ENCODE assay signal across 27 cellular contexts in genomic region chr18:22667158-22667557, GRCh38.
DNase-seq lines count a peak whose midpoint lies in the region; ATAC-seq and TF ChIP-seq lines count a peak whose summit lies in the region.
"Had no signal": no experiment of that assay in that cellular context is flagged by ENCODE, and none has a peak within 500 bp of the region (broad histone marks: within the 10 kb centered on the region; RNA-seq: fewer than 3 reads in every experiment).

No MANE protein-coding gene starts in this region.

- no peak overlapping the region for H3K4me2 ChIP-seq in hepatocyte

- ATAC-seq in RWPE2 (ENCODE audit: low read depth) (no peak), HG03521 (IDR thresholded peaks at IDR 0.05; ENCODE audit: unreplicated experiment) (no peak), HG03025 (IDR thresholded peaks at IDR 0.05; ENCODE audit: low FRiP score, unreplicated experiment) (no peak)
- ATAC-seq: activated T-cell treated with anti-CD3 and anti-CD28 coated beads, Interleukin-2, amount 50 U/mL, for 72 hours; heart left ventricle; psoas muscle; Right ventricle myocardium inferior; WTC11 had no signal

- H3K4me3 ChIP-seq in RWPE2 (ENCODE audit: severe bottlenecking) = no peak overlapping the region
- no peak overlapping the region for H3K4me3 ChIP-seq in hepatocyte
- no peak overlapping the region for H3K4me3 ChIP-seq in rectal smooth muscle tissue (ENCODE audit: low read length)
- H3K4me3 ChIP-seq: A549, breast epithelium, HAP-1, heart left ventricle, psoas muscle, testis, vagina had no signal

- H3K4me1 ChIP-seq in RWPE2 (ENCODE audit: insufficient read depth, poor library complexity, severe bottlenecking) (peaks cover 14% of the 10 kb centered on the region), hepatocyte (ENCODE audit: insufficient read depth) (peaks cover 12% of the 10 kb centered on the region), rectal smooth muscle tissue (ENCODE audit: control insufficient read depth, insufficient read depth, low read length) (peaks cover 21% of the 10 kb centered on the region)
- H3K4me1 ChIP-seq: BE2C, breast epithelium, HAP-1, heart left ventricle, psoas muscle, testis, vagina had no signal

- H3K27ac Mint-ChIP-seq in Calu3 (ENCODE audit: unreplicated experiment) = peak overlapping the region; percentile 63
- H3K27ac Mint-ChIP-seq in activated CD4-positive, alpha-beta T cell treated with anti-CD3 and anti-CD28 coated beads, Interleukin-2, amount 10 ng/mL, durations not matched to agents 7 days and 5 days = no peak overlapping the region
- H3K27ac Mint-ChIP-seq: activated T-cell treated with anti-CD3 and anti-CD28 coated beads, Interleukin-2, amount 50 U/mL, for 72 hours; CD8-positive, alpha-beta memory T cell; naive B cell; WTC11 had no signal

- POLR2A ChIA-PET in activated CD4-positive, alpha-beta T cell treated with anti-CD3 and anti-CD28 coated beads, Interleukin-2, amount 10 ng/mL, durations not matched to agents 7 days and 5 days (lab: Charles Lee) = no interaction called here

- CTCF ChIA-PET in Calu3 (lab: Charles Lee) = no interaction called here
- CTCF ChIA-PET in activated CD4-positive, alpha-beta T cell treated with anti-CD3 and anti-CD28 coated beads, Interleukin-2, amount 10 ng/mL, durations not matched to agents 7 days and 5 days (lab: Charles Lee) = no interaction called here

- H3K27me3 ChIP-seq in RWPE2 (ENCODE audit: insufficient read depth, poor library complexity, severe bottlenecking) (no peaks in the 10 kb centered on the region), hepatocyte (no peaks in the 10 kb centered on the region), rectal smooth muscle tissue (ENCODE audit: control insufficient read depth, insufficient read depth, low read length) (no peaks in the 10 kb centered on the region)
- H3K27me3 ChIP-seq: BE2C, breast epithelium, heart left ventricle, neutrophil, testis, vagina had no signal

- no peak overlapping the region for H3K4me3 Mint-ChIP-seq in Calu3 (ENCODE audit: low read depth, unreplicated experiment)
- no peak overlapping the region for H3K4me3 Mint-ChIP-seq in activated CD4-positive, alpha-beta T cell treated with anti-CD3 and anti-CD28 coated beads, Interleukin-2, amount 10 ng/mL, durations not matched to agents 7 days and 5 days
- H3K4me3 Mint-ChIP-seq: activated T-cell treated with anti-CD3 and anti-CD28 coated beads, Interleukin-2, amount 50 U/mL, for 72 hours; CD8-positive, alpha-beta memory T cell; naive B cell; WTC11 had no signal

- no peaks in the 10 kb centered on the region for H3K9me2 ChIP-seq in hepatocyte (replicated peaks; ENCODE audit: insufficient read depth)

- no peaks in the 10 kb centered on the region for H4K20me1 ChIP-seq in hepatocyte (ENCODE audit: insufficient read depth, poor library complexity, severe bottlenecking)

- peaks cover 57% of the 10 kb centered on the region for H3K4me1 Mint-ChIP-seq in Calu3 (ENCODE audit: low read depth, unreplicated experiment)
- H3K4me1 Mint-ChIP-seq in activated CD4-positive, alpha-beta T cell treated with anti-CD3 and anti-CD28 coated beads, Interleukin-2, amount 10 ng/mL, durations not matched to agents 7 days and 5 days = no peaks in the 10 kb centered on the region
- H3K4me1 Mint-ChIP-seq: CD8-positive, alpha-beta memory T cell; naive B cell; WTC11 had no signal

- WGBS in hepatocyte (ENCODE audit: low lambda C conversion rate, missing lambda C conversion rate) = 58% methylated on average over 4 of the region's 4 CpGs

- DNase-seq in Calu3 (no peak), RWPE2 (ENCODE audit: low spot score) (no peak), hepatocyte (ENCODE audit: low spot score) (no peak), NCI-H2107 treated with DMSO at 0.1 percent for 48 hours (lab: John Stamatoyannopoulos, UW; ENCODE audit: unreplicated experiment) (no peak)
- no peak for DNase-seq in activated CD4-positive, alpha-beta T cell treated with anti-CD3 and anti-CD28 coated beads, Interleukin-2, amount 10 ng/mL, durations not matched to agents 7 days and 5 days
- DNase-seq: activated CD4-positive, alpha-beta T cell treated with anti-CD3 and anti-CD28 coated beads, Interleukin-2, amount 50 U/mL, for 4 hours; activated naive CD4-positive, alpha-beta T cell; activated T-cell treated with anti-CD3 and anti-CD28 coated beads, Interleukin-2, amount 50 U/mL, for 72 hours; BE2C; CD8-positive, alpha-beta memory T cell; GDM1; heart left ventricle; Karpas-422; naive B cell; psoas muscle; stimulated activated naive CD4-positive, alpha-beta T cell treated with Interleukin-2 at 50 U/mL for 16 hours; testis had no signal

- peaks cover 5% of the 10 kb centered on the region for H3K9me3 Mint-ChIP-seq in Calu3 (ENCODE audit: low read depth, unreplicated experiment)
- peaks cover 5% of the 10 kb centered on the region for H3K9me3 Mint-ChIP-seq in activated CD4-positive, alpha-beta T cell treated with anti-CD3 and anti-CD28 coated beads, Interleukin-2, amount 10 ng/mL, durations not matched to agents 7 days and 5 days

- no peaks in the 10 kb centered on the region for H3K36me3 ChIP-seq in RWPE2 (ENCODE audit: low read depth)
- no peaks in the 10 kb centered on the region for H3K36me3 ChIP-seq in hepatocyte (replicated peaks; ENCODE audit: insufficient read depth, low read depth)
- H3K36me3 ChIP-seq in rectal smooth muscle tissue (ENCODE audit: control insufficient read depth, insufficient read depth, low read length) = no peaks in the 10 kb centered on the region
- H3K36me3 ChIP-seq: BE2C, breast epithelium, HAP-1, heart left ventricle, neutrophil, vagina had no signal

- no peak overlapping the region for H2AFZ ChIP-seq in hepatocyte

- H3K27ac ChIP-seq in RWPE2 (ENCODE audit: poor library complexity, severe bottlenecking) = peak overlapping the region; percentile 48
- peak overlapping the region; percentile 87 for H3K27ac ChIP-seq in hepatocyte
- H3K27ac ChIP-seq in rectal smooth muscle tissue (ENCODE audit: low read depth, low read length) = peak overlapping the region; percentile 75
- H3K27ac ChIP-seq: breast epithelium, neutrophil, psoas muscle, testis, vagina had no signal

- intact Hi-C loops in Calu3 (cut with micrococcal nuclease; ENCODE audit: unreplicated experiment) = loop anchor here (10.0 kb wide), 1 partner anchor 48 kb away; no protein-coding TSS in a partner anchor

- no peak overlapping the region for H3K9ac ChIP-seq in rectal smooth muscle tissue (ENCODE audit: low read length)

- no peaks in the 10 kb centered on the region for H3K27me3 Mint-ChIP-seq in Calu3 (ENCODE audit: unreplicated experiment)
- no peaks in the 10 kb centered on the region for H3K27me3 Mint-ChIP-seq in activated CD4-positive, alpha-beta T cell treated with anti-CD3 and anti-CD28 coated beads, Interleukin-2, amount 10 ng/mL, durations not matched to agents 7 days and 5 days

- no peaks in the 10 kb centered on the region for H3K79me2 ChIP-seq in hepatocyte

- H3K9me3 ChIP-seq in RWPE2 (ENCODE audit: severe bottlenecking) (no peaks in the 10 kb centered on the region), hepatocyte (ENCODE audit: low read depth) (no peaks in the 10 kb centered on the region)
- H3K9me3 ChIP-seq: BE2C, HAP-1, neutrophil, testis had no signal

- peaks cover 30% of the 10 kb centered on the region for H3K36me3 Mint-ChIP-seq in Calu3 (ENCODE audit: insufficient read depth, unreplicated experiment)
- H3K36me3 Mint-ChIP-seq in activated CD4-positive, alpha-beta T cell treated with anti-CD3 and anti-CD28 coated beads, Interleukin-2, amount 10 ng/mL, durations not matched to agents 7 days and 5 days (ENCODE audit: low read depth) = no peaks in the 10 kb centered on the region
- H3K36me3 Mint-ChIP-seq: naive B cell had no signal

- no TSS peak for BruUV-seq in Calu3 (replicated peaks; lab: Mats Ljungman, UMichigan)

- TF ChIP-seq CTCF in Calu3 (IDR thresholded peaks at IDR 0.05; ENCODE audit: unreplicated experiment) (no peak), RWPE2 (IDR thresholded peaks at IDR 0.05; ENCODE audit: poor library complexity, severe bottlenecking) (no peak), hepatocyte (IDR thresholded peaks at IDR 0.05; ENCODE audit: poor library complexity) (no peak)
